In genomic region chr2:226792155-226792871, GRCh38 we compare ENCODE assay signal across 8 cellular contexts. TPM values are rescaled to one million over a fixed set of nuclear protein-coding genes. Genes with fewer than 3 reads are reported as not detected.
DNase-seq lines count a peak whose midpoint lies in the region; ATAC-seq, FAIRE-seq and TF ChIP-seq lines count a peak whose summit lies in the region.

No MANE protein-coding gene starts in this region.

- H3K27me3 ChIP-seq in MM.1S (replicated peaks; ENCODE audit: insufficient read depth, low read length) = no peaks in the 10 kb centered on the region
- no peaks in the 10 kb centered on the region for H3K27me3 ChIP-seq in mucosa of stomach (ENCODE audit: control insufficient read depth, insufficient read depth, low read length)

- FAIRE-seq in GM12891 (lab: Jason Lieb, UNC) = no peak

- no peak for TF ChIP-seq CTCF in MM.1S (IDR thresholded peaks at IDR 0.05; ENCODE audit: low read length)
- no peak for TF ChIP-seq CTCF in cardiac fibroblast (IDR thresholded peaks at IDR 0.05; ENCODE audit: low read depth, low read length)

- H3K36me3 ChIP-seq in MM.1S (replicated peaks; ENCODE audit: insufficient read depth, low read length) (0 out of 2 replicates have a peak, but pooled peaks cover 3% of the 10 kb centered on the region), mucosa of stomach (ENCODE audit: control insufficient read depth, insufficient read depth, low read length) (no peaks in the 10 kb centered on the region)

- H3K9ac ChIP-seq in MM.1S (ENCODE audit: low read length) = peak overlapping the region; percentile 90
- peak overlapping the region; percentile 97 for H3K9ac ChIP-seq in mucosa of stomach (ENCODE audit: low read length)

- no peaks in the 10 kb centered on the region for H3K9me3 ChIP-seq in MM.1S (replicated peaks; ENCODE audit: insufficient read depth, low read length)
- H3K9me3 ChIP-seq in mucosa of stomach (ENCODE audit: control insufficient read depth, low read length) = no peaks in the 10 kb centered on the region

- H3K4me1 ChIP-seq in MM.1S (ENCODE audit: low read length) (peaks cover 15% of the 10 kb centered on the region), mucosa of stomach (ENCODE audit: control insufficient read depth, insufficient read depth, low read length) (peaks cover 44% of the 10 kb centered on the region)

- DNase-seq in DMS53 treated with DMSO at 0.1 percent for 48 hours (lab: John Stamatoyannopoulos, UW; ENCODE audit: unreplicated experiment) = peak; percentile 16
- DNase-seq in MM.1S = peak; percentile 51
- DNase-seq in cardiac fibroblast (ENCODE audit: low read depth in 2 of 2) = peak in 1 of 2 donors; percentile 43
- no peak for DNase-seq in NCI-H446 treated with DMSO at 0.1 percent for 48 hours (lab: John Stamatoyannopoulos, UW)
- no peak for DNase-seq in kidney glomerular epithelial cell (lab: John Stamatoyannopoulos, UW)
- DNase-seq in GM12891 (ENCODE audit: insufficient read length, low spot score) = no peak

- ATAC-seq in GM21786 (IDR thresholded peaks at IDR 0.05; ENCODE audit: unreplicated experiment) = no peak

- peak overlapping the region; percentile 73 for H3K4me3 ChIP-seq in MM.1S (ENCODE audit: low read length)
- peak overlapping the region; percentile 64 to 78 for H3K4me3 ChIP-seq in cardiac fibroblast (replicated peaks in 1 of 2; ENCODE audit: low read depth in 2 of 2, low read length in 2 of 2)
- peak overlapping the region; percentile 72 for H3K4me3 ChIP-seq in mucosa of stomach (ENCODE audit: low read length)

- TF ChIP-seq POLR2A in GM12891 (IDR thresholded peaks at IDR 0.05; ENCODE audit: low read depth, low read length) = no peak

- peaks cover 57% of the 10 kb centered on the region for H3K79me2 ChIP-seq in MM.1S (ENCODE audit: low read length)

- H3K27ac ChIP-seq in MM.1S (ENCODE audit: low read length) = peak overlapping the region; percentile 86

- peaks cover 30% of the 10 kb centered on the region for H3F3A ChIP-seq in MM.1S (ENCODE audit: insufficient read depth, low read length)

- no peaks in the 10 kb centered on the region for H4K20me1 ChIP-seq in MM.1S (ENCODE audit: insufficient read depth, low read length)

- no peaks in the 10 kb centered on the region for H3K9me2 ChIP-seq in MM.1S (replicated peaks; ENCODE audit: insufficient read depth, low read length)

- H2AFZ ChIP-seq in MM.1S (ENCODE audit: low read length) = no peak overlapping the region

- H3K4me2 ChIP-seq in MM.1S (ENCODE audit: low read depth, low read length) = peak overlapping the region; percentile 72

TF ChIP-seq in GM12891, 5 proteins besides CTCF, POLR2A, EP300 and RAD21:
- no peak for TF ChIP-seq POU2F2 (IDR thresholded peaks at IDR 0.05; ENCODE audit: low read depth, low read length)
- TF ChIP-seq POLR2AphosphoS5 (IDR thresholded peaks at IDR 0.05; ENCODE audit: low read depth, low read length) = no peak
- no peak for TF ChIP-seq SPI1 (IDR thresholded peaks at IDR 0.05; ENCODE audit: low read depth, low read length)
- TF ChIP-seq PAX5 (IDR thresholded peaks at IDR 0.05; ENCODE audit: insufficient read depth, low read length, severe bottlenecking) = no peak
- TF ChIP-seq TAF1 (IDR thresholded peaks at IDR 0.05; ENCODE audit: low read depth, low read length) = no peak

RNA-seq across cellular contexts. Expression of gene IRS1, which starts 7.3 kb away (rescaled TPM):
- polyA plus RNA-seq in GM12891 (2012; ENCODE audit: low read depth, missing spikeins) = 0.05 TPM

RNA-seq across cellular contexts. Expression of gene RHBDD1, which starts 43.5 kb away (rescaled TPM):
- polyA plus RNA-seq in GM12891 (2012; ENCODE audit: low read depth, missing spikeins) = 10.2 TPM

Comparison
In these comparisons a context has a peak if more than half of its experiments do, and no peak if none do; other contexts are left out.
1. DNase-seq: peak in DMS53 treated with DMSO at 0.1 percent for 48 hours (single experiment) and MM.1S (single experiment); none in NCI-H446 treated with DMSO at 0.1 percent for 48 hours (single experiment), kidney glomerular epithelial cell (single experiment) and GM12891 (single experiment).
2. Peak in every context shown above with its lines, with median percentiles within 50 percentile points of each other: H3K4me3 ChIP-seq.